ENCODE assay signal across 13 cellular contexts in genomic region chr5:107782770-107783169, GRCh38.
DNase-seq lines count a peak whose midpoint lies in the region; ATAC-seq and TF ChIP-seq lines count a peak whose summit lies in the region.
"Had no signal": no experiment of that assay in that cellular context is flagged by ENCODE, and none has a peak within 500 bp of the region (broad histone marks: within the 10 kb centered on the region; RNA-seq: fewer than 3 reads in every experiment).

No MANE protein-coding gene starts in this region.

- H3K23ac ChIP-seq in IMR-90 (ENCODE audit: low read depth, low read length) = no peak overlapping the region

- H3K9me1 ChIP-seq in IMR-90 (ENCODE audit: insufficient read depth, low read length) = no peaks in the 10 kb centered on the region

- POLR2A ChIA-PET in IMR-90 (lab: Charles Lee; ENCODE audit: unreplicated experiment) (no interaction called here), PC-3 (lab: Charles Lee; ENCODE audit: unreplicated experiment) (no interaction called here)

- in situ Hi-C loops in IMR-90 (cut with MboI; ENCODE audit: low sequenced_read_pairs) = no loop called here
- in situ Hi-C loops in GM13977 (cut with MboI; ENCODE audit: low pct_unique_long_range_greater_than_20kb, low sequenced_read_pairs, unreplicated experiment) = no loop called here

- no peak for TF ChIP-seq RAD21 in IMR-90 (IDR thresholded peaks at IDR 0.05; ENCODE audit: low read length)

- no peaks in the 10 kb centered on the region for H3F3A ChIP-seq in PC-3 (ENCODE audit: low read length, unreplicated experiment)

- H3K9me3 ChIP-seq in IMR-90 (ENCODE audit: control insufficient read depth, insufficient read depth, low read length) = peaks cover 7% of the 10 kb centered on the region
- no peaks in the 10 kb centered on the region for H3K9me3 ChIP-seq in PC-3 (ENCODE audit: low read length)
- H3K9me3 ChIP-seq: BLaER1 had no signal

- TF ChIP-seq CTCF in IMR-90 (conservative IDR thresholded peaks at IDR 0.05; ENCODE audit: low read depth, low read length) (no peak), PC-3 (conservative IDR thresholded peaks at IDR 0.05; ENCODE audit: low read depth, low read length) (no peak), fibroblast of villous mesenchyme (IDR thresholded peaks at IDR 0.05; ENCODE audit: insufficient read depth, low read depth, low read length) (no peak), GM13977 (IDR thresholded peaks at IDR 0.05; ENCODE audit: extremely low read depth, insufficient read depth, missing control alignments) (no peak)

- no peak overlapping the region for H2AFZ ChIP-seq in IMR-90 (replicated peaks; ENCODE audit: low read length, poor library complexity)
- H2AFZ ChIP-seq in PC-3 (ENCODE audit: low read length) = no peak overlapping the region; the same call in 1 of the 2 replicates

- no peak overlapping the region for H4K5ac ChIP-seq in IMR-90 (ENCODE audit: low read depth, low read length)

- H2BK5ac ChIP-seq in IMR-90 (ENCODE audit: low read depth, low read length, poor library complexity, severe bottlenecking) = no peak overlapping the region

- no peak overlapping the region for H3K4me2 ChIP-seq in IMR-90 (ENCODE audit: low read depth, low read length)
- H3K4me2 ChIP-seq in PC-3 (ENCODE audit: low read length) = no peak overlapping the region
- H3K4me2 ChIP-seq: BLaER1 had no signal

- H3K4me1 ChIP-seq in IMR-90 (ENCODE audit: control insufficient read depth, insufficient read depth, low read length) (no peaks in the 10 kb centered on the region), PC-3 (ENCODE audit: insufficient read depth, low read length) (0 out of 2 replicates have a peak, but pooled peaks cover 7% of the 10 kb centered on the region)
- H3K4me1 ChIP-seq: BLaER1 had no signal

- H3K4me3 ChIP-seq in IMR-90 (ENCODE audit: insufficient read depth, low read depth, low read length) (no peak overlapping the region), PC-3 (ENCODE audit: low read length) (no peak overlapping the region), fibroblast of villous mesenchyme (ENCODE audit: low read depth, low read length) (no peak overlapping the region)
- H3K4me3 ChIP-seq: BLaER1 had no signal

- no peak overlapping the region for H4K8ac ChIP-seq in IMR-90 (ENCODE audit: low read depth in 2 of 2, low read length in 2 of 2)

- intact Hi-C loops in IMR-90 (cut with micrococcal nuclease) (no loop called here), PC-3 (cut with micrococcal nuclease) (no loop called here), left cardiac atrium (cut with DNase I) (no loop called here)

- no peak overlapping the region for H3K4ac ChIP-seq in IMR-90 (ENCODE audit: low read depth, low read length)

- H4K20me1 ChIP-seq in IMR-90 (ENCODE audit: insufficient read depth, low read length) (no peaks in the 10 kb centered on the region), PC-3 (ENCODE audit: low read length) (no peaks in the 10 kb centered on the region)
- H4K20me1 ChIP-seq: BLaER1 had no signal

- H3K9ac ChIP-seq in IMR-90 (ENCODE audit: low read depth, low read length) (no peak overlapping the region), PC-3 (ENCODE audit: low read length) (no peak overlapping the region)
- H3K9ac ChIP-seq: BLaER1 had no signal

- CTCF ChIA-PET in IMR-90 (lab: Yijun Ruan, JAX) (interaction anchor here (0.6 to 1.5 kb wide), 2 partner anchors 14 to 201 kb away, joined by 3 read pairs; no protein-coding TSS in a partner anchor), PC-3 (lab: Charles Lee) (no interaction called here)

- no peak overlapping the region for H3K56ac ChIP-seq in IMR-90 (ENCODE audit: extremely low read depth, insufficient read depth, low read length)

- H3K79me1 ChIP-seq in IMR-90 (ENCODE audit: low read depth in 1 of 2, low read length in 2 of 2) = no peaks in the 10 kb centered on the region

- no peak overlapping the region for H4K91ac ChIP-seq in IMR-90 (ENCODE audit: insufficient read depth, low read depth, low read length)

- H3K27ac ChIP-seq in IMR-90 (ENCODE audit: insufficient read depth, low read length) (no peak overlapping the region), PC-3 (ENCODE audit: low read length) (no peak overlapping the region)
- H3K27ac ChIP-seq: BLaER1 had no signal

- dilution Hi-C loops in IMR-90 (cut with HindIII; ENCODE audit: low sequenced_read_pairs, unreplicated experiment) = no loop called here

- no peaks in the 10 kb centered on the region for H3K9me2 ChIP-seq in PC-3 (replicated peaks; ENCODE audit: low read length)

- DNase-seq in IMR-90 (no peak), PC-3 (no peak), fibroblast of villous mesenchyme (ENCODE audit: low read depth) (peak; percentile 2), SIG-M5 treated with dmso at 0.1 percent for 504 hours (lab: John Stamatoyannopoulos, UW; ENCODE audit: unreplicated experiment) (no peak), left cardiac atrium (no peak), GM13977 (ENCODE audit: low spot score) (no peak), 8988T (no peak)
- DNase-seq: Calu3; CD4-positive, alpha-beta memory T cell; DMS79 treated with DMSO at 0.1 percent for 48 hours; GF-D8; H9 had no signal

- H2BK15ac ChIP-seq in IMR-90 (ENCODE audit: low read depth, low read length) = no peak overlapping the region

- no peak overlapping the region for H2AK9ac ChIP-seq in IMR-90 (replicated peaks; ENCODE audit: low read depth, low read length, poor library complexity)

- H3K14ac ChIP-seq in IMR-90 (replicated peaks; ENCODE audit: low read depth, low read length) = no peak overlapping the region

- no peak for ATAC-seq in IMR-90 (ENCODE audit: low read depth)
- ATAC-seq in PC-3 = peak; percentile 55
- no peak for ATAC-seq in left cardiac atrium

- no peak overlapping the region for H2BK20ac ChIP-seq in IMR-90 (ENCODE audit: low read depth, low read length)

- no TSS peak for BruUV-seq in IMR-90 (replicated peaks; lab: Mats Ljungman, UMichigan)
- BruUV-seq in PC-3 (replicated peaks; lab: Mats Ljungman, UMichigan) = no TSS peak

- no peaks in the 10 kb centered on the region for H3K27me3 ChIP-seq in IMR-90 (ENCODE audit: control insufficient read depth, insufficient read depth, low read length)
- H3K27me3 ChIP-seq in PC-3 (ENCODE audit: low read length) = no peaks in the 10 kb centered on the region
- H3K27me3 ChIP-seq: BLaER1 had no signal

- no peaks in the 10 kb centered on the region for H3K79me2 ChIP-seq in PC-3 (ENCODE audit: low read length)

- TF ChIP-seq POLR2A in IMR-90 (IDR thresholded peaks at IDR 0.05; ENCODE audit: low read depth, low read length) = no peak

- H3K18ac ChIP-seq in IMR-90 (ENCODE audit: low read depth, low read length) = no peak overlapping the region

- no peak overlapping the region for H2BK120ac ChIP-seq in IMR-90 (ENCODE audit: low read depth, low read length)

- no peak overlapping the region for H2AK5ac ChIP-seq in IMR-90 (ENCODE audit: low read depth, low read length)

- H3K36me3 ChIP-seq in IMR-90 (ENCODE audit: control insufficient read depth, insufficient read depth, low read length) = no peaks in the 10 kb centered on the region
- H3K36me3 ChIP-seq in PC-3 (ENCODE audit: low read depth, low read length) = no peaks in the 10 kb centered on the region
- H3K36me3 ChIP-seq: BLaER1 had no signal

- WGBS in IMR-90 (ENCODE audit: extremely low coverage in 2 of 2, insufficient read length in 1 of 2), 2 experiments = no CpG with 5 or more reads among the region's 2 CpGs

TF ChIP-seq in IMR-90, 13 proteins besides CTCF, POLR2A, EP300 and RAD21:
- TF ChIP-seq SMC3 (IDR thresholded peaks at IDR 0.05; ENCODE audit: low read depth, low read length) (no peak), MAFK (IDR thresholded peaks at IDR 0.05; ENCODE audit: low read depth, low read length) (peak; percentile 80), NFE2L2 (IDR thresholded peaks at IDR 0.05; ENCODE audit: low read depth, low read length) (no peak), CHD1 (IDR thresholded peaks at IDR 0.05; ENCODE audit: low read depth, low read length) (no peak), BHLHE40 (IDR thresholded peaks at IDR 0.05; ENCODE audit: low read depth, low read length) (no peak), CEBPB (IDR thresholded peaks at IDR 0.05; ENCODE audit: low read depth, low read length) (no peak), ELK1 (IDR thresholded peaks at IDR 0.05; ENCODE audit: borderline replicate concordance, low read depth, low read length) (no peak), FOS (IDR thresholded peaks at IDR 0.05; ENCODE audit: low read depth, low read length) (no peak)
TF ChIP-seq in IMR-90: peak in this region for 1.
